Comparison of ENCODE assay signal across 8 cellular contexts in the genomic region with DNA sequence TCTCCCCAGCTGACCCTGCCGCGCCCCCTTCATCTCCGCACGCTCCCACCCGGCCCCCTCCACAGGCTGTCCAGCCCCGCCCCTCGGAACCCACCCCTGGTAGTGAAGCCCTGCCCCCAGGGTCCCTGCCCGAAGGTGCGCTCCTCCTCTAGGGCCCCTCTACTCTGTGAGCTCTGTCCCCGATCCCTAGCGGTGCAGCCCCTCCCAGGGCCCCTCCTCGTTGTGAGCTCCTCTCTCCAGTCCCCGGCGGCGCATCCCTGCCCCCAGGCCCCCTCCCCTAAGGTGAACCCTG. TPM values are rescaled to one million over a fixed set of nuclear protein-coding genes. Genes with fewer than 3 reads are reported as not detected.
DNase-seq lines count a peak whose midpoint lies in the region; ATAC-seq lines count a peak whose summit lies in the region.

No MANE protein-coding gene starts in this region.

- no peaks in the 10 kb centered on the region for H3K36me3 ChIP-seq in skeletal muscle tissue (ENCODE audit: control insufficient read depth in 3 of 3, insufficient read depth in 3 of 3, low read length in 3 of 3)

- H3K9me3 Mint-ChIP-seq in activated naive CD8-positive, alpha-beta T cell (ENCODE audit: low read depth) = no peaks in the 10 kb centered on the region

- H3K4me1 ChIP-seq in skeletal muscle tissue (ENCODE audit: control insufficient read depth in 3 of 3, insufficient read depth in 3 of 3, low read length in 3 of 3) = peaks cover 6 to 8% (median 6%) of the 10 kb centered on the region in 3 donors

- H3K4me3 Mint-ChIP-seq in activated naive CD8-positive, alpha-beta T cell = peak overlapping the region; percentile 80

- peaks cover 16% of the 10 kb centered on the region for H3K27me3 Mint-ChIP-seq in activated naive CD8-positive, alpha-beta T cell

- no peak overlapping the region for H3K27ac ChIP-seq in skeletal muscle tissue (ENCODE audit: low read depth, low read length)

- H3K9ac ChIP-seq in skeletal muscle tissue (ENCODE audit: low read depth in 1 of 3, low read length in 3 of 3) = peak overlapping the region in 1 of 3 donors; percentile 47

- H3K27ac Mint-ChIP-seq in activated naive CD8-positive, alpha-beta T cell = no peak overlapping the region

- peaks cover 10 to 39% (median 33%) of the 10 kb centered on the region in 3 donors for H3K27me3 ChIP-seq in skeletal muscle tissue (ENCODE audit: control insufficient read depth in 3 of 3, insufficient read depth in 3 of 3, low read length in 3 of 3)

- no peaks in the 10 kb centered on the region for H3K9me3 ChIP-seq in skeletal muscle tissue (ENCODE audit: control insufficient read depth in 3 of 3, low read length in 3 of 3)

- peaks cover 21% of the 10 kb centered on the region for H3K4me1 Mint-ChIP-seq in activated naive CD8-positive, alpha-beta T cell (ENCODE audit: low read depth)

- DNase-seq in KG1 (lab: John Stamatoyannopoulos, UW) = no peak
- DNase-seq in activated CD4-positive, alpha-beta T cell treated with anti-CD3 and anti-CD28 coated beads for 48 hours = no peak

- ATAC-seq in HG02642 (IDR thresholded peaks at IDR 0.05; ENCODE audit: poor library complexity, unreplicated experiment) (peak; percentile 18), HG03025 (IDR thresholded peaks at IDR 0.05; ENCODE audit: low FRiP score, unreplicated experiment) (no peak), GM18517 (IDR thresholded peaks at IDR 0.05; ENCODE audit: unreplicated experiment) (no peak)

- no peaks in the 10 kb centered on the region for H3K36me3 Mint-ChIP-seq in activated naive CD8-positive, alpha-beta T cell

- H3K4me3 ChIP-seq in iPS-11a (ENCODE audit: low read depth, low read length) (peak overlapping the region; percentile 56), skeletal muscle tissue (ENCODE audit: low read length in 3 of 3) (peak overlapping the region; percentile 27 to 56 (median 55))

RNA-seq across cellular contexts. Expression of a gene that starts 0.7 kb away (rescaled TPM):
- total RNA-seq in skeletal muscle tissue = 0.52 TPM

RNA-seq across cellular contexts. Expression of a gene that starts 18.6 kb away (rescaled TPM):
- 8.9 TPM for total RNA-seq in skeletal muscle tissue

RNA-seq across cellular contexts. Expression of a gene that starts 18.8 kb away (rescaled TPM):
- total RNA-seq in skeletal muscle tissue = 29.7 TPM
